Comparison of ENCODE assay signal across 34 cellular contexts in genomic region chr13:22423261-22423660, GRCh38.
"Had no signal": no experiment of that assay in that cellular context is flagged by ENCODE, and none has a peak within 500 bp of the region (broad histone marks: within the 10 kb centered on the region; RNA-seq: fewer than 3 reads in every experiment).

No MANE protein-coding gene starts in this region.

- H3K9ac ChIP-seq: KMS-11 had no signal

- H3K27ac ChIP-seq: KMS-11 had no signal

- H3K9me3 ChIP-seq: MG63 had no signal

- H3K36me3 ChIP-seq: MG63 had no signal

- H3K4me2 ChIP-seq: KMS-11 had no signal

- H3K4me3 ChIP-seq: MG63 had no signal

- DNase-seq: Karpas-422, Kasumi-1, KG1, MG63, MM.1S, MV-4-11, NCI-H1048, NCI-H1092, NCI-H1092 treated with DMSO at 0.1 percent for 48 hours, NCI-H1105, NCI-H1417, NCI-H1417 treated with DMSO at 0.1 percent for 48 hours, NCI-H1436, NCI-H1436 treated with DMSO at 0.1 percent for 48 hours, NCI-H146, NCI-H1694, NCI-H1694 treated with DMSO at 0.1 percent for 48 hours, NCI-H187, NCI-H187 treated with DMSO at 0.1 percent for 48 hours, NCI-H1930, NCI-H2029, NCI-H2029 treated with DMSO at 0.1 percent for 48 hours, NCI-H2081, NCI-H2081 treated with DMSO at 0.1 percent for 48 hours, NCI-H2107, NCI-H2171, NCI-H2171 treated with DMSO at 0.1 percent for 48 hours, NCI-H2227 treated with DMSO at 0.1 percent for 48 hours, NCI-H226, NCI-H345, NCI-H446, NCI-H446 treated with DMSO at 0.1 percent for 48 hours, NCI-H510A had no signal

- H3K27me3 ChIP-seq: MG63 had no signal
